ENCODE assay signal across 10 cellular contexts in the genomic region with DNA sequence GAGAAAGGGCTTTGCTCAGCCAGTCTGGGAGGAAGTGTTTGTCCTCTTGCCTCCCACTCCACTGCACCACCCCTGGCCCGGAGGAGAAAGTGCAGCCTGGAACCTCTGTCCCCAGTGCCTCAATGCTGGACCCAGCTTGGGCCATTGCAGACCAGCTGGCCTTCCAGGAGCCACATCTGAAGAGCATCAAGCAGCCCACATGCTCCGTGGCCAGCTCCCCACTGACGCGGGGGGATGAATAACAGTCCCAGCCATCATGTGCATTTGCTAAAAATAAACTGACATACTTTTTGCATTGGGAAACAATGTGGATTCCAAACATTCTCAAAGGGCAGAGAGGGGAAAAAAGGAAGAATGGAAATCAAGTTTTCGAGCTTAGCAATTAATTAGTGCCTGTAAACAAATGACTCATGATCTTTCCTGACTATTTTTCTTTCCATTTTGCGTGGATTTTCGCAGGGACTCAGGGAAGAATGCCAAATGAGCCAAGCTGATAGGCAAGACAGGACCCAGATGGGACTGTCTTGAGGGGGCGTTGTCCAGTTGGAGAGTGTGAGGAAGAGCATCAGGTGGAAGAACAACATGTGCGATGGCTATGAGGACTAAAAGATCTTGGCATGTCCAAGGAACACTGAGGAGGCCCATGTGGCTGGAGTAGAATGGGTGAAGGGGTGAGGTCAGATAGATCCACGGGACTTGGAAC. TPM values are rescaled to one million over a fixed set of nuclear protein-coding genes. Genes with fewer than 3 reads are reported as not detected.
DNase-seq lines count a peak whose midpoint lies in the region; ATAC-seq and TF ChIP-seq lines count a peak whose summit lies in the region.
"Had no signal": no experiment of that assay in that cellular context is flagged by ENCODE, and none has a peak within 500 bp of the region (broad histone marks: within the 10 kb centered on the region; RNA-seq: fewer than 3 reads in every experiment).

No MANE protein-coding gene starts in this region.

- dilution Hi-C loops in mammary epithelial cell (cut with HindIII; ENCODE audit: low sequenced_read_pairs): loop anchor here (5.0 kb wide), 1 partner anchor 238 kb away; no protein-coding TSS in a partner anchor

- H3K27ac ChIP-seq in mammary epithelial cell (ENCODE audit: insufficient read depth, low read depth, low read length) (no peak overlapping the region), temporal lobe (ENCODE audit: low read depth, low read length) (peak overlapping the region; percentile 61)

- ATAC-seq in GM21381 (IDR thresholded peaks at IDR 0.05; ENCODE audit: unreplicated experiment) (no peak), GM19324 (IDR thresholded peaks at IDR 0.05; ENCODE audit: low FRiP score, unreplicated experiment) (no peak), GM21367 (IDR thresholded peaks at IDR 0.05; ENCODE audit: unreplicated experiment) (no peak)

- H2AFZ ChIP-seq in mammary epithelial cell (ENCODE audit: low read depth, low read length): no peak overlapping the region

- no peaks in the 10 kb centered on the region for H4K20me1 ChIP-seq in mammary epithelial cell (ENCODE audit: insufficient read depth, low read length)

- in situ Hi-C loops in mammary epithelial cell (cut with MboI; ENCODE audit: low sequenced_read_pairs in 2 of 2): no loop called here

- no peak overlapping the region for H3K4me2 ChIP-seq in mammary epithelial cell (ENCODE audit: insufficient read depth, low read depth, low read length)

- CTCF ChIA-PET in mammary epithelial cell (lab: Charles Lee; ENCODE audit: low non-redundant PET): no interaction called here

- peak; percentile 63 for TF ChIP-seq CTCF in HFFc6 (IDR thresholded peaks at IDR 0.05)
- peak; percentile 3 to 8 for TF ChIP-seq CTCF in mammary epithelial cell (conservative IDR thresholded peaks at IDR 0.05 in 1 of 2, IDR thresholded peaks at IDR 0.05 in 1 of 2; ENCODE audit: extremely low read depth in 1 of 2, insufficient read depth in 1 of 2, low read depth in 1 of 2, low read length in 2 of 2)

- no peaks in the 10 kb centered on the region for H3K27me3 ChIP-seq in mammary epithelial cell (ENCODE audit: insufficient read depth, low read length)

- H3K9me3 ChIP-seq in mammary epithelial cell (replicated peaks; ENCODE audit: insufficient read depth, low read length): no peaks in the 10 kb centered on the region

- H3K27me3 Mint-ChIP-seq in HFFc6 (ENCODE audit: insufficient read depth): no peaks in the 10 kb centered on the region; the same call in 1 of the 2 replicates

- no peak overlapping the region for H3K4me3 ChIP-seq in mammary epithelial cell (replicated peaks in 1 of 3; ENCODE audit: insufficient read depth in 1 of 3, low read depth in 2 of 3, low read length in 3 of 3)

- no peak overlapping the region for H3K9ac ChIP-seq in mammary epithelial cell (ENCODE audit: insufficient read depth, low read length)

- no peaks in the 10 kb centered on the region for H3K79me2 ChIP-seq in mammary epithelial cell (ENCODE audit: insufficient read depth, low read length)

- WGBS in mammary epithelial cell (ENCODE audit: low coverage, missing lambda C conversion rate): 34% methylated on average over 10 of the region's 10 CpGs

- H3K4me1 ChIP-seq in mammary epithelial cell (ENCODE audit: insufficient read depth, low read length): peaks cover 24% of the 10 kb centered on the region

- peaks cover 59% of the 10 kb centered on the region for H3K4me1 Mint-ChIP-seq in HFFc6 (ENCODE audit: low read depth)

- H3K9me3 Mint-ChIP-seq in HFFc6: no peaks in the 10 kb centered on the region

- peak overlapping the region; percentile 58 for H3K4me3 Mint-ChIP-seq in HFFc6

- H3K27ac Mint-ChIP-seq in HFFc6: peak overlapping the region; percentile 88

- peaks cover 1% of the 10 kb centered on the region; the same call in 1 of the 2 replicates for H3K36me3 Mint-ChIP-seq in HFFc6 (ENCODE audit: low read depth)

- intact Hi-C loops in mammary epithelial cell (cut with micrococcal nuclease): no loop called here

- no peaks in the 10 kb centered on the region for H3K36me3 ChIP-seq in mammary epithelial cell (ENCODE audit: insufficient read depth, low read length)

- BruUV-seq in mammary epithelial cell (replicated peaks; lab: Mats Ljungman, UMichigan): no TSS peak

- DNase-seq in HFFc6 (peak; percentile 94), mammary epithelial cell (peak; percentile 36), left kidney (ENCODE audit: low read depth, low spot score) (peak; percentile 30), KG1 (lab: John Stamatoyannopoulos, UW) (no peak)
- DNase-seq: GOT3, T-helper 2 cell had no signal

RNA-seq across cellular contexts. Expression of gene CEBPB, which starts 34.1 kb away (rescaled TPM):
- total RNA-seq in HFFc6 (2021; fragmentation: NEBNext Ultra II Directional; extraction: Animal tissue kit (Norgen Biotek cat#: 25700)): 10 to 100 TPM; 57.9 to 62.8 (median 59.8) TPM
- total RNA-seq in mammary epithelial cell (100 to 1,000 TPM in 1 of 2 donors, 10 to 100 TPM in 1; 81.9 to 166 TPM), temporal lobe (2.0 TPM)
- 35.3 TPM for polyA plus RNA-seq in mammary epithelial cell
- 6.8 TPM for polyA minus RNA-seq in mammary epithelial cell

Comparison
In these comparisons a context has a peak if more than half of its experiments do, and no peak if none do; other contexts are left out.
1. RNA of gene CEBPB, which starts 34.1 kb away (total RNA-seq): 81.9 to 166 TPM in mammary epithelial cell and 57.9 to 62.8 TPM in HFFc6; 2.0 TPM in temporal lobe (single experiment); every median in the first group is over 10 times any median in the second.